Comparison of ENCODE assay signal across 22 cellular contexts in genomic region chr19:51552608-51552995, GRCh38. TPM values are rescaled to one million over a fixed set of nuclear protein-coding genes. Genes with fewer than 3 reads are reported as not detected.
A peak's percentile ranks its signal among the peaks of the same experiment; 100 is the strongest.
DNase-seq lines count a peak whose midpoint lies in the region; ATAC-seq, FAIRE-seq and TF ChIP-seq lines count a peak whose summit lies in the region.
"Had no signal": no experiment of that assay in that cellular context is flagged by ENCODE, and none has a peak within 500 bp of the region (broad histone marks: within the 10 kb centered on the region; RNA-seq: fewer than 3 reads in every experiment).

No MANE protein-coding gene starts in this region.

- BruUV-seq in K562 (replicated peaks; lab: Mats Ljungman, UMichigan): no TSS peak

- intact Hi-C loops in K562 (cut with micrococcal nuclease): loop anchor here (2.0 to 5.0 kb wide), 2 partner anchors 14 to 55 kb away; no protein-coding TSS in a partner anchor

- DNase-seq in T-helper 2 cell treated with Interferon-gamma antibody and Interleukin-4, amounts not matched to agents 5 μg/mL and 100 μg/mL, for 36 hours (ENCODE audit: low spot score): no peak
- DNase-seq in T-helper 2 cell (no peak), H9 (no peak), K562 (ENCODE audit: extremely low read depth in 1 of 4, low spot score in 3 of 4) (no peak), mesendoderm (no peak), osteocyte (ENCODE audit: extremely low spot score, unreplicated experiment) (no peak)
- DNase-seq in activated T-cell treated with anti-CD3 and anti-CD28 coated beads, Interleukin-2, amount 50 U/mL, for 24 hours: no peak
- DNase-seq: CD4-positive, CD25-positive, alpha-beta regulatory T cell; DMS 273 treated with DMSO at 0.1 percent for 48 hours; DMS79; GOT3 had no signal

- H3K56ac ChIP-seq in H9 (ENCODE audit: insufficient read length, low read depth, low read length) (no peak overlapping the region), mesendoderm (ENCODE audit: low read length) (no peak overlapping the region)

- peaks cover 34% of the 10 kb centered on the region for H3K27me3 Mint-ChIP-seq in T-helper 2 cell treated with Interferon-gamma antibody and Interleukin-4, amounts not matched to agents 5 μg/mL and 100 μg/mL, for 36 hours (ENCODE audit: low read depth)
- H3K27me3 Mint-ChIP-seq in H9 (ENCODE audit: low read depth): peaks cover 54% of the 10 kb centered on the region
- H3K27me3 Mint-ChIP-seq in activated T-cell treated with anti-CD3 and anti-CD28 coated beads, Interleukin-2, amount 50 U/mL, for 24 hours: peaks cover 75% of the 10 kb centered on the region
- no peaks in the 10 kb centered on the region for H3K27me3 Mint-ChIP-seq in osteocyte (ENCODE audit: unreplicated experiment)

- H2BK5ac ChIP-seq in H9 (ENCODE audit: insufficient read length, low read length): no peak overlapping the region
- no peak overlapping the region for H2BK5ac ChIP-seq in mesendoderm (ENCODE audit: low read length)

- no peaks in the 10 kb centered on the region for H3K79me2 ChIP-seq in H9 (ENCODE audit: insufficient read depth, low read length)
- peaks cover 80% of the 10 kb centered on the region for H3K79me2 ChIP-seq in K562 (ENCODE audit: control insufficient read depth, insufficient read depth, low read length)
- no peaks in the 10 kb centered on the region for H3K79me2 ChIP-seq in parathyroid adenoma
- no peaks in the 10 kb centered on the region for H3K79me2 ChIP-seq in mesendoderm (ENCODE audit: control insufficient read depth, insufficient read depth, low read length)

- WGBS in H9 (ENCODE audit: extremely low coverage, insufficient read length, low lambda C conversion rate): no CpG with 5 or more reads among the region's 1 CpG
- WGBS in K562 (ENCODE audit: insufficient coverage, low coverage, missing lambda C conversion rate): 0% methylated on average over 1 of the region's 1 CpG
- WGBS in mesendoderm (ENCODE audit: extremely low coverage, insufficient coverage, low lambda C conversion rate): no CpG with 5 or more reads among the region's 1 CpG

- H2BK15ac ChIP-seq in H9 (ENCODE audit: low read depth, low read length) (no peak overlapping the region), mesendoderm (replicated peaks; ENCODE audit: low read depth) (no peak overlapping the region)

- H3K9ac ChIP-seq in H9 (ENCODE audit: extremely low read depth, insufficient read length, low read length): no peak overlapping the region
- H3K9ac ChIP-seq in K562 (ENCODE audit: insufficient read depth in 1 of 2, low read depth in 2 of 2, low read length in 2 of 2): peak overlapping the region; percentile 77 to 98; a peak in 3 of 4 replicates
- H3K9ac ChIP-seq in parathyroid adenoma: no peak overlapping the region
- H3K9ac ChIP-seq in mesendoderm (ENCODE audit: low read length): no peak overlapping the region
- H3K9ac ChIP-seq: BLaER1 had no signal

- H3K79me1 ChIP-seq in H9 (ENCODE audit: insufficient read depth, low read depth, low read length, poor library complexity, severe bottlenecking) (no peaks in the 10 kb centered on the region), mesendoderm (ENCODE audit: low read length) (no peaks in the 10 kb centered on the region)

- H4K5ac ChIP-seq in H9 (ENCODE audit: insufficient read length, low read depth, low read length) (no peak overlapping the region), mesendoderm (ENCODE audit: low read length) (no peak overlapping the region)

- H4K20me1 ChIP-seq in H9 (ENCODE audit: control insufficient read depth, insufficient read depth, insufficient read length): no peaks in the 10 kb centered on the region
- H4K20me1 ChIP-seq in K562 (replicated peaks; ENCODE audit: control insufficient read depth, insufficient read depth, low read length): no peaks in the 10 kb centered on the region
- H4K20me1 ChIP-seq: BLaER1 had no signal

- in situ Hi-C loops in K562 (cut with MboI): no loop called here

- H3K4me2 ChIP-seq in H9 (ENCODE audit: insufficient read depth, insufficient read length, low read length): peak overlapping the region; percentile 55
- peak overlapping the region; percentile 98 for H3K4me2 ChIP-seq in K562 (ENCODE audit: insufficient read depth, low read length)
- H3K4me2 ChIP-seq in parathyroid adenoma (ENCODE audit: low read length): no peak overlapping the region
- H3K4me2 ChIP-seq in mesendoderm (ENCODE audit: low read length): no peak overlapping the region

- TF ChIP-seq CTCF in H9 (conservative IDR thresholded peaks at IDR 0.05) (no peak), K562 (IDR thresholded peaks at IDR 0.05 in 2 of 3, conservative IDR thresholded peaks at IDR 0.05 in 1 of 3; ENCODE audit: insufficient read depth in 2 of 3, low read depth in 1 of 3, low read length in 3 of 3) (no peak), parathyroid adenoma (IDR thresholded peaks at IDR 0.05) (no peak), osteocyte (IDR thresholded peaks at IDR 0.05) (no peak)

- H3K9me3 ChIP-seq in H9 (ENCODE audit: control insufficient read depth, low read depth, low read length): no peaks in the 10 kb centered on the region
- H3K9me3 ChIP-seq in K562 (replicated peaks; ENCODE audit: control insufficient read depth, insufficient read depth, low read depth, low read length): no peaks in the 10 kb centered on the region
- no peaks in the 10 kb centered on the region for H3K9me3 ChIP-seq in parathyroid adenoma (ENCODE audit: control insufficient read depth, low read length)
- H3K9me3 ChIP-seq: BLaER1, HAP-1 had no signal

- no peak overlapping the region for H2BK12ac ChIP-seq in H9 (ENCODE audit: insufficient read length, low read depth, low read length)

- peaks cover 14% of the 10 kb centered on the region; the same call in 2 of the 3 replicates for H3K36me3 ChIP-seq in K562 (ENCODE audit: control insufficient read depth, insufficient read depth, low read length)
- no peaks in the 10 kb centered on the region for H3K36me3 ChIP-seq in parathyroid adenoma (ENCODE audit: control insufficient read depth, insufficient read depth, low read length)
- H3K36me3 ChIP-seq in mesendoderm (ENCODE audit: control insufficient read depth, insufficient read depth, low read length): no peaks in the 10 kb centered on the region
- H3K36me3 ChIP-seq: BLaER1, HAP-1 had no signal

- CTCF ChIA-PET in K562 (lab: Yijun Ruan, JAX; ENCODE audit: low intra/inter-chr PET ratio): no interaction called here

- no peak overlapping the region for H2BK120ac ChIP-seq in H9 (ENCODE audit: low read depth, low read length, poor library complexity, severe bottlenecking)
- H2BK120ac ChIP-seq in mesendoderm (ENCODE audit: low read depth, low read length): no peak overlapping the region

- POLR2A ChIA-PET in K562 (lab: Yijun Ruan, JAX): interaction anchor here (1.1 kb wide), 1 partner anchor 11 kb away, joined by 3 read pairs; no protein-coding TSS in a partner anchor

- H2AK5ac ChIP-seq in H9 (ENCODE audit: insufficient read length, low read length) (no peak overlapping the region), mesendoderm (ENCODE audit: low read length) (no peak overlapping the region)

- H3K4me1 ChIP-seq in H9 (ENCODE audit: insufficient read depth, low read length) (no peaks in the 10 kb centered on the region; the same call in 1 of the 2 replicates), K562 (replicated peaks in 1 of 2; ENCODE audit: control insufficient read depth in 2 of 2, insufficient read depth in 2 of 2, low read length in 2 of 2) (peaks cover 24 to 25% of the 10 kb centered on the region in 2 experiments), parathyroid adenoma (peaks cover 12% of the 10 kb centered on the region), mesendoderm (ENCODE audit: control insufficient read depth, low read depth, low read length) (no peaks in the 10 kb centered on the region)
- H3K4me1 ChIP-seq: HAP-1 had no signal

- H3K36me3 Mint-ChIP-seq in T-helper 2 cell treated with Interferon-gamma antibody and Interleukin-4, amounts not matched to agents 5 μg/mL and 100 μg/mL, for 36 hours (ENCODE audit: low read depth): no peaks in the 10 kb centered on the region
- no peaks in the 10 kb centered on the region; a peak in 2 of 7 replicates for H3K36me3 Mint-ChIP-seq in H9 (ENCODE audit: insufficient read depth in 1 of 3, low read depth in 3 of 3)
- no peaks in the 10 kb centered on the region for H3K36me3 Mint-ChIP-seq in activated T-cell treated with anti-CD3 and anti-CD28 coated beads, Interleukin-2, amount 50 U/mL, for 24 hours (ENCODE audit: low read depth)
- H3K36me3 Mint-ChIP-seq in osteocyte (ENCODE audit: unreplicated experiment): no peaks in the 10 kb centered on the region

- no peak overlapping the region for H3K14ac ChIP-seq in H9 (ENCODE audit: insufficient read depth, low read length)

- TF ChIP-seq RAD21 in K562 (CRISPR knock-in tag; conservative IDR thresholded peaks at IDR 0.05 in 1 of 2, IDR thresholded peaks at IDR 0.05 in 1 of 2): no peak

- H3K4me3 ChIP-seq in K562 (peak overlapping the region; percentile 51), parathyroid adenoma (ENCODE audit: low read depth, low read length) (no peak overlapping the region), mesendoderm (ENCODE audit: low read length) (no peak overlapping the region)
- H3K4me3 ChIP-seq: BLaER1, GM12878, HAP-1 had no signal

- H3K27ac Mint-ChIP-seq in T-helper 2 cell treated with Interferon-gamma antibody and Interleukin-4, amounts not matched to agents 5 μg/mL and 100 μg/mL, for 36 hours: no peak overlapping the region
- H3K27ac Mint-ChIP-seq in H9 (no peak overlapping the region), osteocyte (ENCODE audit: unreplicated experiment) (no peak overlapping the region)
- H3K27ac Mint-ChIP-seq in activated T-cell treated with anti-CD3 and anti-CD28 coated beads, Interleukin-2, amount 50 U/mL, for 24 hours: no peak overlapping the region
- H3K27ac Mint-ChIP-seq: CD4-positive, CD25-positive, alpha-beta regulatory T cell; HFFc6 had no signal

- no peak overlapping the region for H2BK20ac ChIP-seq in H9 (ENCODE audit: low read depth, low read length, poor library complexity, severe bottlenecking)

- H2AFZ ChIP-seq in H9 (ENCODE audit: low read length): no peak overlapping the region
- no peak overlapping the region for H2AFZ ChIP-seq in K562 (ENCODE audit: low read depth, low read length)
- H2AFZ ChIP-seq in parathyroid adenoma: peak overlapping the region; percentile 77

- H3K27me3 ChIP-seq in H9 (ENCODE audit: insufficient read depth, low read length): no peaks in the 10 kb centered on the region
- H3K27me3 ChIP-seq in K562 (ENCODE audit: control insufficient read depth in 2 of 2, insufficient read depth in 2 of 2, low read length in 2 of 2): no peaks in the 10 kb centered on the region
- H3K27me3 ChIP-seq in parathyroid adenoma (ENCODE audit: control insufficient read depth, insufficient read depth, low read length): no peaks in the 10 kb centered on the region
- no peaks in the 10 kb centered on the region for H3K27me3 ChIP-seq in mesendoderm (ENCODE audit: insufficient read depth, low read length, poor library complexity)
- H3K27me3 ChIP-seq: BLaER1 had no signal

- no peaks in the 10 kb centered on the region for H3K9me1 ChIP-seq in K562 (ENCODE audit: control insufficient read depth, insufficient read depth, low read length)

- peak; percentile 77 for TF ChIP-seq POLR2A in K562 (conservative IDR thresholded peaks at IDR 0.05)

- H4K8ac ChIP-seq in H9 (replicated peaks; ENCODE audit: insufficient read length, low read depth, low read length) (no peak overlapping the region), mesendoderm (ENCODE audit: low read depth, low read length) (no peak overlapping the region)

- peaks cover 42% of the 10 kb centered on the region for H3K4me1 Mint-ChIP-seq in T-helper 2 cell treated with Interferon-gamma antibody and Interleukin-4, amounts not matched to agents 5 μg/mL and 100 μg/mL, for 36 hours (ENCODE audit: low read depth)
- peaks cover 0 to 6% of the 10 kb centered on the region in 2 experiments; a peak in 2 of 4 replicates for H3K4me1 Mint-ChIP-seq in H9
- peaks cover 17% of the 10 kb centered on the region for H3K4me1 Mint-ChIP-seq in activated T-cell treated with anti-CD3 and anti-CD28 coated beads, Interleukin-2, amount 50 U/mL, for 24 hours (ENCODE audit: low read depth)
- H3K4me1 Mint-ChIP-seq in osteocyte (ENCODE audit: unreplicated experiment): no peaks in the 10 kb centered on the region

- H3K23me2 ChIP-seq in H9 (ENCODE audit: insufficient read length, low read depth, low read length, poor library complexity, severe bottlenecking): no peaks in the 10 kb centered on the region

- no peak for TF ChIP-seq EP300 in K562 (IDR thresholded peaks at IDR 0.05; ENCODE audit: low read length)

- ATAC-seq in K562: no peak
- ATAC-seq: GM12878 had no signal

- no peak overlapping the region for H3K4ac ChIP-seq in H9 (ENCODE audit: low read depth, low read length)
- no peak overlapping the region for H3K4ac ChIP-seq in mesendoderm (ENCODE audit: low read depth, low read length)

- no peaks in the 10 kb centered on the region for H3K9me3 Mint-ChIP-seq in T-helper 2 cell treated with Interferon-gamma antibody and Interleukin-4, amounts not matched to agents 5 μg/mL and 100 μg/mL, for 36 hours
- H3K9me3 Mint-ChIP-seq in H9: peaks cover 42 to 92% of the 10 kb centered on the region in 2 experiments
- no peaks in the 10 kb centered on the region for H3K9me3 Mint-ChIP-seq in activated T-cell treated with anti-CD3 and anti-CD28 coated beads, Interleukin-2, amount 50 U/mL, for 24 hours
- peaks cover 24% of the 10 kb centered on the region for H3K9me3 Mint-ChIP-seq in osteocyte (ENCODE audit: unreplicated experiment)

- H3K23ac ChIP-seq in H9 (ENCODE audit: insufficient read length, low read depth, low read length) (no peak overlapping the region), mesendoderm (ENCODE audit: low read length) (no peak overlapping the region)

- H3K27ac ChIP-seq in H9 (ENCODE audit: insufficient read length, low read depth, low read length) (no peak overlapping the region), K562 (ENCODE audit: extremely low read depth, low read depth, low read length) (peak overlapping the region; percentile 79), parathyroid adenoma (no peak overlapping the region), mesendoderm (ENCODE audit: low read depth, low read length) (no peak overlapping the region)
- H3K27ac ChIP-seq: 22Rv1, BLaER1 had no signal

- H3T11ph ChIP-seq in H9 (ENCODE audit: low read length): no peak overlapping the region

- H3K4me3 Mint-ChIP-seq in T-helper 2 cell treated with Interferon-gamma antibody and Interleukin-4, amounts not matched to agents 5 μg/mL and 100 μg/mL, for 36 hours: peak overlapping the region; percentile 27
- H3K4me3 Mint-ChIP-seq in H9: peak overlapping the region in 1 of 2 experiments; percentile 51; a peak in 2 of 5 replicates
- H3K4me3 Mint-ChIP-seq in activated T-cell treated with anti-CD3 and anti-CD28 coated beads, Interleukin-2, amount 50 U/mL, for 24 hours: no peak overlapping the region
- H3K4me3 Mint-ChIP-seq in osteocyte (ENCODE audit: unreplicated experiment): no peak overlapping the region
- H3K4me3 Mint-ChIP-seq: CD4-positive, CD25-positive, alpha-beta regulatory T cell; HFFc6 had no signal

- no peak overlapping the region for H4K91ac ChIP-seq in H9 (ENCODE audit: insufficient read length, low read depth, low read length)

- H3K18ac ChIP-seq in H9 (ENCODE audit: insufficient read length, low read depth, low read length) (no peak overlapping the region), mesendoderm (ENCODE audit: low read length) (no peak overlapping the region)

- no peak for FAIRE-seq in K562 (lab: Jason Lieb, UNC)
- FAIRE-seq: GM18507, HTR-8/SVneo had no signal

RNA-seq across cellular contexts. Expression of gene ZNF175, which starts 18.5 kb away (rescaled TPM):
- total RNA-seq in H9 (2021) (9.7 and 10.7 TPM in 2 replicates), K562 (2014; rRNA removed) (5.8 and 6.6 TPM in 2 replicates), K562 (2014; rRNA removed; fragmentation: Illumina TruSeq; extraction: Trizol) (19.0 and 22.1 TPM in 2 replicates), K562 (2015; rRNA removed; fragmentation: Illumina TruSeq; extraction: Trizol) (13.9 and 14.0 TPM in 2 replicates), K562 (2021) (19.5 and 23.7 TPM in 2 replicates), osteocyte (13.5 and 16.9 TPM in 2 replicates)
- total RNA-seq in K562 (2011; cell fraction: chromatin; rRNA removed; ENCODE audit: low replicate concordance): 53.3 and 97.8 TPM in 2 replicates
- total RNA-seq in K562 (2011; cell fraction: nucleolus; rRNA removed): 31.9 and 40.5 TPM in 2 replicates
- total RNA-seq in K562 (2011; cell fraction: nucleoplasm; rRNA removed): 60.0 and 79.1 TPM in 2 replicates
- polyA plus RNA-seq in K562 (2011; rRNA removed) (37.1 and 37.9 TPM in 2 replicates), K562 (2014; fragmentation: Illumina TruSeq; extraction: Trizol) (17.5 and 21.4 TPM in 2 replicates), K562 (2014; fragmentation: Nextera tagmentation; extraction: Ambion mirVana) (1 to 10 TPM; 3.7 to 4.4 TPM), K562 (2014; rRNA removed) (11.1 and 12.8 TPM in 2 replicates)
- 5.6 and 11.8 TPM in 2 replicates for polyA plus RNA-seq in K562 (2011; cell fraction: cytosol; rRNA removed)
- 40.2 and 52.7 TPM in 2 replicates for polyA plus RNA-seq in K562 (2011; cell fraction: nucleus; rRNA removed)
- polyA plus RNA-seq in K562 (2012): 23.6 and 33.7 TPM in 2 replicates
- 38.3 and 54.3 TPM in 2 replicates for polyA minus RNA-seq in K562 (2011; rRNA and poly(A)+ RNA removed)
- 13.5 and 26.7 TPM in 2 replicates for polyA minus RNA-seq in K562 (2011; cell fraction: cytosol; rRNA and poly(A)+ RNA removed)
- polyA minus RNA-seq in K562 (2011; cell fraction: nucleus; rRNA and poly(A)+ RNA removed): 19.4 and 42.9 TPM in 2 replicates
- polyA plus RNA-seq in mesendoderm (2013, experiment 1 of 2): 3.4 TPM
- 3.2 TPM for polyA plus RNA-seq in mesendoderm (2013, experiment 2 of 2)

RNA-seq across cellular contexts. Expression of gene SIGLEC6, which starts 21.1 kb away (rescaled TPM):
- total RNA-seq in H9 (2021) (0.31 TPM in 1 of 2 replicates, not detected in the other), K562 (2014; rRNA removed) (1.00 and 1.0 TPM in 2 replicates), K562 (2014; rRNA removed; fragmentation: Illumina TruSeq; extraction: Trizol) (0.73 TPM in 2 replicates), K562 (2015; rRNA removed; fragmentation: Illumina TruSeq; extraction: Trizol) (17.5 and 21.9 TPM in 2 replicates), K562 (2021) (0.58 and 0.71 TPM in 2 replicates), osteocyte (not detected in 2 replicates)
- total RNA-seq in K562 (2011; cell fraction: chromatin; rRNA removed; ENCODE audit: low replicate concordance): 0.67 TPM in 1 of 2 replicates, not detected in the other
- 0.26 and 0.67 TPM in 2 replicates for total RNA-seq in K562 (2011; cell fraction: nucleolus; rRNA removed)
- 0.46 and 0.51 TPM in 2 replicates for total RNA-seq in K562 (2011; cell fraction: nucleoplasm; rRNA removed)
- polyA plus RNA-seq in K562 (2011; rRNA removed) (0.57 and 1.8 TPM in 2 replicates), K562 (2014; fragmentation: Illumina TruSeq; extraction: Trizol) (0.59 and 0.65 TPM in 2 replicates), K562 (2014; fragmentation: Nextera tagmentation; extraction: Ambion mirVana) (under 1 TPM; 0.03 to 0.13 TPM), K562 (2014; rRNA removed) (0.77 and 0.81 TPM in 2 replicates)
- polyA plus RNA-seq in K562 (2011; cell fraction: cytosol; rRNA removed): 0.49 and 1.0 TPM in 2 replicates
- 1.4 and 2.2 TPM in 2 replicates for polyA plus RNA-seq in K562 (2011; cell fraction: nucleus; rRNA removed)
- 7.2 and 41.7 TPM in 2 replicates for polyA plus RNA-seq in K562 (2012)
- 0.81 and 1.6 TPM in 2 replicates for polyA minus RNA-seq in K562 (2011; rRNA and poly(A)+ RNA removed)
- not detected in 2 replicates for polyA minus RNA-seq in K562 (2011; cell fraction: cytosol; rRNA and poly(A)+ RNA removed)
- 0.27 and 1.4 TPM in 2 replicates for polyA minus RNA-seq in K562 (2011; cell fraction: nucleus; rRNA and poly(A)+ RNA removed)
- polyA plus RNA-seq in mesendoderm (2013, experiment 1 of 2): 0.15 TPM
- polyA plus RNA-seq in mesendoderm (2013, experiment 2 of 2): 0.13 TPM
- total RNA-seq: A673; Calu3; CD4-positive, CD25-positive, alpha-beta regulatory T cell; G401; HFFc6 had no signal
- polyA plus RNA-seq: CD4-positive, CD25-positive, alpha-beta regulatory T cell had no signal

RNA-seq across cellular contexts. Expression of gene SIGLEC12, which starts 51.0 kb away (rescaled TPM):
- total RNA-seq in H9 (2021) (not detected in 2 replicates), K562 (2014; rRNA removed) (0.45 and 0.69 TPM in 2 replicates), K562 (2014; rRNA removed; fragmentation: Illumina TruSeq; extraction: Trizol) (0.26 and 0.33 TPM in 2 replicates), K562 (2015; rRNA removed; fragmentation: Illumina TruSeq; extraction: Trizol) (0.83 and 0.90 TPM in 2 replicates), K562 (2021) (0.69 and 0.83 TPM in 2 replicates), osteocyte (not detected in 2 replicates)
- total RNA-seq in K562 (2011; cell fraction: chromatin; rRNA removed; ENCODE audit: low replicate concordance): 1.7 and 3.3 TPM in 2 replicates
- total RNA-seq in K562 (2011; cell fraction: nucleolus; rRNA removed): 3.0 TPM in 2 replicates
- total RNA-seq in K562 (2011; cell fraction: nucleoplasm; rRNA removed): 2.5 and 2.7 TPM in 2 replicates
- polyA plus RNA-seq in K562 (2011; rRNA removed) (1.3 and 3.1 TPM in 2 replicates), K562 (2014; fragmentation: Illumina TruSeq; extraction: Trizol) (0.61 and 1.3 TPM in 2 replicates), K562 (2014; fragmentation: Nextera tagmentation; extraction: Ambion mirVana) (under 1 TPM; 0.08 to 0.10 TPM), K562 (2014; rRNA removed) (0.54 and 0.85 TPM in 2 replicates)
- polyA plus RNA-seq in K562 (2011; cell fraction: cytosol; rRNA removed): 1.9 and 2.3 TPM in 2 replicates
- polyA plus RNA-seq in K562 (2011; cell fraction: nucleus; rRNA removed): 7.8 and 9.4 TPM in 2 replicates
- 0.90 and 2.6 TPM in 2 replicates for polyA plus RNA-seq in K562 (2012)
- 2.0 and 2.7 TPM in 2 replicates for polyA minus RNA-seq in K562 (2011; rRNA and poly(A)+ RNA removed)
- 1.5 TPM in 1 of 2 replicates, not detected in the other for polyA minus RNA-seq in K562 (2011; cell fraction: cytosol; rRNA and poly(A)+ RNA removed)
- 2.7 and 6.8 TPM in 2 replicates for polyA minus RNA-seq in K562 (2011; cell fraction: nucleus; rRNA and poly(A)+ RNA removed)
- not detected for polyA plus RNA-seq in mesendoderm (2013, experiment 1 of 2)
- not detected for polyA plus RNA-seq in mesendoderm (2013, experiment 2 of 2)
- total RNA-seq: A673; Calu3; CD4-positive, CD25-positive, alpha-beta regulatory T cell; G401; HFFc6 had no signal

Comparison
In these comparisons a context has a peak if more than half of its experiments do, and no peak if none do; other contexts are left out.
1. H3K4me2 ChIP-seq: peak in H9 (single experiment) and K562 (single experiment); none in parathyroid adenoma (single experiment) and mesendoderm (single experiment).
2. H3K9ac ChIP-seq: peak in K562 (2 of 2); none in H9 (single experiment), parathyroid adenoma (single experiment) and mesendoderm (single experiment).